Comparison of ENCODE assay signal across 15 cellular contexts in genomic region chr20:4850960-4851359, GRCh38. TPM values are rescaled to one million over a fixed set of nuclear protein-coding genes. Genes with fewer than 3 reads are reported as not detected.
A peak's percentile ranks its signal among the peaks of the same experiment; 100 is the strongest.
DNase-seq lines count a peak whose midpoint lies in the region; ATAC-seq, FAIRE-seq and TF ChIP-seq lines count a peak whose summit lies in the region.
"Had no signal": no experiment of that assay in that cellular context is flagged by ENCODE, and none has a peak within 500 bp of the region (broad histone marks: within the 10 kb centered on the region; RNA-seq: fewer than 3 reads in every experiment).

No MANE protein-coding gene starts in this region.

- H3K4me1 Mint-ChIP-seq in osteocyte (ENCODE audit: unreplicated experiment) = no peaks in the 10 kb centered on the region
- H3K4me1 Mint-ChIP-seq: CD4-positive, CD25-positive, alpha-beta regulatory T cell had no signal

- no peak for FAIRE-seq in HepG2 (lab: Jason Lieb, UNC)
- no peak for FAIRE-seq in K562 (lab: Jason Lieb, UNC)
- FAIRE-seq: H54 had no signal

- CTCF ChIA-PET in HepG2 (lab: Yijun Ruan, JAX; ENCODE audit: low intra/inter-chr PET ratio, low total read pairs) (no interaction called here), K562 (lab: Yijun Ruan, JAX; ENCODE audit: low intra/inter-chr PET ratio) (no interaction called here)

- DNase-seq in HepG2 (ENCODE audit: low spot score) (no peak), right lobe of liver (no peak), K562 (ENCODE audit: extremely low read depth in 1 of 4, low spot score in 3 of 4) (no peak), osteocyte (ENCODE audit: extremely low spot score, unreplicated experiment) (peak; percentile 36), NCI-H748 treated with DMSO at 0.1 percent for 48 hours (lab: John Stamatoyannopoulos, UW) (no peak)
- DNase-seq in stimulated activated naive CD8-positive, alpha-beta T cell treated with anti-CD3 and anti-CD28 coated beads, Interleukin-15, Interleukin-2, amounts not matched to agents 100 U/mL and 50 U/mL, for 24 hours = no peak
- DNase-seq in stimulated activated CD8-positive, alpha-beta memory T cell treated with anti-CD3 and anti-CD28 coated beads, Interleukin-4, amount 100 ng/mL, for 48 hours = no peak
- DNase-seq: CD4-positive, CD25-positive, alpha-beta regulatory T cell; DMS53; GM23248; IMR-90 had no signal

- TF ChIP-seq RAD21 in HepG2 (CRISPR knock-in tag; IDR thresholded peaks at IDR 0.05) = no peak
- no peak for TF ChIP-seq RAD21 in K562 (CRISPR knock-in tag; conservative IDR thresholded peaks at IDR 0.05 in 1 of 2, IDR thresholded peaks at IDR 0.05 in 1 of 2)

- H3K4me3 ChIP-seq in HepG2 (replicated peaks in 1 of 3; ENCODE audit: insufficient read depth in 1 of 3, low read depth in 2 of 3, low read length in 3 of 3) (no peak overlapping the region), right lobe of liver (no peak overlapping the region), K562 (no peak overlapping the region)
- H3K4me3 ChIP-seq: A549, BLaER1, GM23248 had no signal

- no peaks in the 10 kb centered on the region for H4K20me1 ChIP-seq in HepG2 (ENCODE audit: insufficient read depth, low read length)
- no peaks in the 10 kb centered on the region for H4K20me1 ChIP-seq in K562 (replicated peaks; ENCODE audit: control insufficient read depth, insufficient read depth, low read length)
- H4K20me1 ChIP-seq: BLaER1 had no signal

- no peak overlapping the region for H3K4me2 ChIP-seq in HepG2 (ENCODE audit: low read depth, low read length)
- no peak overlapping the region for H3K4me2 ChIP-seq in K562 (ENCODE audit: insufficient read depth, low read length)
- H3K4me2 ChIP-seq: A549, BLaER1 had no signal

- H2AFZ ChIP-seq in HepG2 (ENCODE audit: low read length) = no peak overlapping the region
- no peak overlapping the region for H2AFZ ChIP-seq in K562 (ENCODE audit: low read depth, low read length)
- H2AFZ ChIP-seq: GM23248 had no signal

- intact Hi-C loops in HepG2 (cut with micrococcal nuclease; ENCODE audit: unreplicated experiment) = no loop called here
- intact Hi-C loops in right lobe of liver (cut with DNase I) = no loop called here
- intact Hi-C loops in K562 (cut with micrococcal nuclease) = no loop called here

- H3K27me3 ChIP-seq in HepG2 (ENCODE audit: control insufficient read depth in 1 of 2, insufficient read depth in 2 of 2, low read length in 2 of 2) (no peaks in the 10 kb centered on the region), right lobe of liver (no peaks in the 10 kb centered on the region), K562 (ENCODE audit: control insufficient read depth in 2 of 2, insufficient read depth in 2 of 2, low read length in 2 of 2) (peaks cover 3 to 4% of the 10 kb centered on the region in 2 experiments; a peak in 2 of 5 replicates)
- H3K27me3 ChIP-seq: BLaER1 had no signal

- in situ Hi-C loops in HepG2 (cut with HindIII; ENCODE audit: extremely low pct_ligation_motif_present, low pct_unique_long_range_greater_than_20kb) = no loop called here
- in situ Hi-C loops in K562 (cut with MboI) = no loop called here

- no peaks in the 10 kb centered on the region for H3K9me1 ChIP-seq in K562 (ENCODE audit: control insufficient read depth, insufficient read depth, low read length)

- ATAC-seq in HepG2 = peak; percentile 7; the same call in 1 of the 3 replicates
- no peak for ATAC-seq in right lobe of liver
- ATAC-seq in K562 = no peak
- ATAC-seq in stimulated activated naive CD8-positive, alpha-beta T cell treated with anti-CD3 and anti-CD28 coated beads, Interleukin-15, Interleukin-2, amounts not matched to agents 100 U/mL and 50 U/mL, for 24 hours = no peak
- ATAC-seq: A549, HCT116 had no signal

- H3K9me3 ChIP-seq in HepG2 (ENCODE audit: low read length) = no peaks in the 10 kb centered on the region
- no peaks in the 10 kb centered on the region for H3K9me3 ChIP-seq in right lobe of liver
- no peaks in the 10 kb centered on the region for H3K9me3 ChIP-seq in K562 (replicated peaks; ENCODE audit: control insufficient read depth, insufficient read depth, low read depth, low read length)
- H3K9me3 ChIP-seq: A549, BLaER1 had no signal

- 95% methylated on average over 5 of the region's 5 CpGs for WGBS in HepG2 (ENCODE audit: low lambda C conversion rate)
- WGBS in right lobe of liver (ENCODE audit: insufficient coverage, low coverage, low lambda C conversion rate, missing lambda C conversion rate) = 94% methylated on average over 2 of the region's 5 CpGs
- 32% methylated on average over 3 of the region's 5 CpGs for WGBS in K562 (ENCODE audit: insufficient coverage, low coverage, missing lambda C conversion rate)

- H3K9me3 Mint-ChIP-seq in osteocyte (ENCODE audit: unreplicated experiment) = no peaks in the 10 kb centered on the region
- H3K9me3 Mint-ChIP-seq: CD4-positive, CD25-positive, alpha-beta regulatory T cell had no signal

- H3K9ac ChIP-seq in HepG2 (ENCODE audit: insufficient read depth, low read depth, low read length) (no peak overlapping the region), K562 (ENCODE audit: insufficient read depth in 1 of 2, low read depth in 2 of 2, low read length in 2 of 2) (no peak overlapping the region)
- H3K9ac ChIP-seq: BLaER1, GM23248 had no signal

- H3K4me1 ChIP-seq in HepG2 (ENCODE audit: insufficient read depth, low read length) (no peaks in the 10 kb centered on the region), right lobe of liver (peaks cover 0 to 11% (median 3%) of the 10 kb centered on the region in 4 donors), K562 (replicated peaks in 1 of 2; ENCODE audit: control insufficient read depth in 2 of 2, insufficient read depth in 2 of 2, low read length in 2 of 2) (no peaks in the 10 kb centered on the region)
- H3K4me1 ChIP-seq: A549, BLaER1 had no signal

- no peak overlapping the region for H3K27ac ChIP-seq in HepG2 (ENCODE audit: extremely low read length, insufficient read depth, low read length)
- H3K27ac ChIP-seq in right lobe of liver = no peak overlapping the region
- H3K27ac ChIP-seq in K562 (ENCODE audit: extremely low read depth, low read depth, low read length) = no peak overlapping the region
- H3K27ac ChIP-seq: A549, BLaER1, GM23248 had no signal

- peaks cover 17 to 34% of the 10 kb centered on the region in 2 experiments; a peak in 4 of 5 replicates for H3K36me3 ChIP-seq in HepG2 (replicated peaks in 1 of 2; ENCODE audit: control insufficient read depth in 1 of 2, insufficient read depth in 2 of 2, low read length in 2 of 2)
- H3K36me3 ChIP-seq in right lobe of liver = peaks cover 0 to 7% (median 1%) of the 10 kb centered on the region in 4 donors
- H3K36me3 ChIP-seq in K562 (ENCODE audit: control insufficient read depth, insufficient read depth, low read length) = no peaks in the 10 kb centered on the region

- no TSS peak for BruUV-seq in HepG2 (replicated peaks; lab: Mats Ljungman, UMichigan)
- BruUV-seq in K562 (replicated peaks; lab: Mats Ljungman, UMichigan) = no TSS peak

- H3K36me3 Mint-ChIP-seq in osteocyte (ENCODE audit: unreplicated experiment) = peaks cover 18% of the 10 kb centered on the region

- TF ChIP-seq POLR2A in HepG2 (IDR thresholded peaks at IDR 0.05; ENCODE audit: insufficient read depth in 1 of 2, low read depth in 2 of 2, low read length in 2 of 2) (no peak), right lobe of liver (IDR thresholded peaks at IDR 0.05) (no peak), K562 (conservative IDR thresholded peaks at IDR 0.05) (no peak)

- POLR2A ChIA-PET in HepG2 (lab: Yijun Ruan, JAX) = no interaction called here
- POLR2A ChIA-PET in K562 (lab: Yijun Ruan, JAX) = no interaction called here

- TF ChIP-seq CTCF in HepG2 (CRISPR knock-in tag; IDR thresholded peaks at IDR 0.05) (no peak), right lobe of liver (IDR thresholded peaks at IDR 0.05) (no peak), K562 (IDR thresholded peaks at IDR 0.05 in 2 of 3, conservative IDR thresholded peaks at IDR 0.05 in 1 of 3; ENCODE audit: insufficient read depth in 2 of 3, low read depth in 1 of 3, low read length in 3 of 3) (no peak), osteocyte (IDR thresholded peaks at IDR 0.05) (no peak)

- H3K27ac Mint-ChIP-seq in osteocyte (ENCODE audit: unreplicated experiment) = no peak overlapping the region

- H3K27me3 Mint-ChIP-seq in osteocyte (ENCODE audit: unreplicated experiment) = no peaks in the 10 kb centered on the region

- H3K79me2 ChIP-seq in HepG2 (ENCODE audit: insufficient read depth, low read length) = no peaks in the 10 kb centered on the region
- H3K79me2 ChIP-seq in K562 (ENCODE audit: control insufficient read depth, insufficient read depth, low read length) = no peaks in the 10 kb centered on the region

- TF ChIP-seq EP300 in HepG2 (IDR thresholded peaks at IDR 0.05; ENCODE audit: low read depth in 2 of 2, low read length in 2 of 2) = no peak
- no peak for TF ChIP-seq EP300 in HepG2 (CRISPR knock-in tag; IDR thresholded peaks at IDR 0.05; ENCODE audit: borderline replicate concordance)
- TF ChIP-seq EP300 in K562 (IDR thresholded peaks at IDR 0.05; ENCODE audit: low read length) = no peak

- no peak overlapping the region for H3K4me3 Mint-ChIP-seq in osteocyte (ENCODE audit: unreplicated experiment)
- H3K4me3 Mint-ChIP-seq: CD4-positive, CD25-positive, alpha-beta regulatory T cell had no signal

RNA-seq across cellular contexts. Expression of gene RASSF2, which starts 27.6 kb away (rescaled TPM):
- 0.53 and 0.83 TPM in 2 replicates for total RNA-seq in HepG2 (2016; rRNA removed; fragmentation: Illumina TruSeq; extraction: Trizol)
- under 0.01 and 0.09 TPM in 2 replicates for total RNA-seq in HepG2 (2016; cell fraction: cytosol; rRNA removed; fragmentation: Illumina TruSeq; extraction: Trizol; ENCODE audit: low read depth)
- total RNA-seq in HepG2 (2016; cell fraction: insoluble cytoplasmic fraction; rRNA removed; fragmentation: Illumina TruSeq; extraction: Trizol) = 0.61 and 0.86 TPM in 2 replicates
- 0.25 and 0.31 TPM in 2 replicates for total RNA-seq in HepG2 (2016; cell fraction: membrane; rRNA removed; fragmentation: Illumina TruSeq; extraction: Trizol)
- total RNA-seq in HepG2 (2016; cell fraction: nucleus; rRNA removed; fragmentation: Illumina TruSeq; extraction: Trizol) = 0.19 and 0.44 TPM in 2 replicates
- 0.09 and 0.16 TPM in 2 replicates for polyA plus RNA-seq in HepG2 (2011; rRNA removed)
- polyA plus RNA-seq in HepG2 (2011; cell fraction: cytosol; rRNA removed) = 0.09 and 0.10 TPM in 2 replicates
- 0.11 and 0.19 TPM in 2 replicates for polyA plus RNA-seq in HepG2 (2011; cell fraction: nucleus; rRNA removed)
- polyA plus RNA-seq in HepG2 (2012) = 0.05 and 0.08 TPM in 2 replicates
- 0.06 and 0.08 TPM in 2 replicates for polyA plus RNA-seq in HepG2 (2016; cell fraction: cytosol; fragmentation: Illumina TruSeq; extraction: Trizol; ENCODE audit: low read depth)
- 0.59 and 0.73 TPM in 2 replicates for polyA plus RNA-seq in HepG2 (2016; cell fraction: insoluble cytoplasmic fraction; fragmentation: Illumina TruSeq; extraction: Trizol; ENCODE audit: low read depth)
- 0.10 and 0.11 TPM in 2 replicates for polyA plus RNA-seq in HepG2 (2016; cell fraction: membrane; fragmentation: Illumina TruSeq; extraction: Trizol; ENCODE audit: low read depth)
- 0.48 and 0.55 TPM in 2 replicates for polyA plus RNA-seq in HepG2 (2016; cell fraction: nucleus; fragmentation: Illumina TruSeq; extraction: Trizol; ENCODE audit: insufficient read depth, low read depth)
- polyA minus RNA-seq in HepG2 (2011; rRNA and poly(A)+ RNA removed; ENCODE audit: low replicate concordance) = 0.06 TPM in 1 of 2 replicates, not detected in the other
- 0.10 TPM in 1 of 2 replicates, not detected in the other for polyA minus RNA-seq in HepG2 (2011; cell fraction: cytosol; rRNA and poly(A)+ RNA removed)
- 0.12 and 0.13 TPM in 2 replicates for polyA minus RNA-seq in HepG2 (2011; cell fraction: nucleus; rRNA and poly(A)+ RNA removed)
- 1 to 10 TPM; 2.0 to 4.8 (median 4.2) TPM for total RNA-seq in right lobe of liver
- not detected in 2 replicates for total RNA-seq in K562 (2011; cell fraction: chromatin; rRNA removed; ENCODE audit: low replicate concordance)
- not detected in 2 replicates for total RNA-seq in K562 (2011; cell fraction: nucleolus; rRNA removed)
- not detected in 2 replicates for total RNA-seq in K562 (2011; cell fraction: nucleoplasm; rRNA removed)
- total RNA-seq in K562 (2014; rRNA removed) = 0.04 and 0.09 TPM in 2 replicates
- total RNA-seq in K562 (2014; rRNA removed; fragmentation: Illumina TruSeq; extraction: Trizol) = not detected in 2 replicates
- total RNA-seq in K562 (2015; rRNA removed; fragmentation: Illumina TruSeq; extraction: Trizol) = 0.11 TPM in 2 replicates
- 0.09 and 0.13 TPM in 2 replicates for total RNA-seq in K562 (2021)
- 0.01 and 0.03 TPM in 2 replicates for polyA plus RNA-seq in K562 (2011; rRNA removed)
- 0.01 TPM in 1 of 2 replicates, not detected in the other for polyA plus RNA-seq in K562 (2011; cell fraction: cytosol; rRNA removed)
- polyA plus RNA-seq in K562 (2011; cell fraction: nucleus; rRNA removed) = 0.03 TPM in 1 of 2 replicates, not detected in the other
- 0.03 and 0.06 TPM in 2 replicates for polyA plus RNA-seq in K562 (2012)
- 0.03 TPM in 1 of 2 replicates, not detected in the other for polyA plus RNA-seq in K562 (2014; fragmentation: Illumina TruSeq; extraction: Trizol)
- under 1 TPM in 1 of 2 experiments, not detected in 1; 0.01 TPM for polyA plus RNA-seq in K562 (2014; fragmentation: Nextera tagmentation; extraction: Ambion mirVana)
- 0.07 TPM in 1 of 2 replicates, not detected in the other for polyA plus RNA-seq in K562 (2014; rRNA removed)
- polyA minus RNA-seq in K562 (2011; rRNA and poly(A)+ RNA removed) = 0.06 TPM in 1 of 2 replicates, not detected in the other
- polyA minus RNA-seq in K562 (2011; cell fraction: cytosol; rRNA and poly(A)+ RNA removed) = not detected in 2 replicates
- 0.13 TPM in 1 of 2 replicates, not detected in the other for polyA minus RNA-seq in K562 (2011; cell fraction: nucleus; rRNA and poly(A)+ RNA removed)
- 1.3 and 1.5 TPM in 2 replicates for total RNA-seq in osteocyte

Comparison
In these comparisons a context has a peak if more than half of its experiments do, and no peak if none do; other contexts are left out.
1. Of the 241 proteins assayed by ChIP-seq in both HepG2 and K562: peak only in HepG2: RBM22; only in K562: CEBPB; in both: none; in neither: 239.